ENCODE assay signal across 1 cellular context in genomic region chr2:61536723-61537581, GRCh38.
TF ChIP-seq lines count a peak whose summit lies in the region.

No MANE protein-coding gene starts in this region.

TF ChIP-seq in HepG2, 621 proteins besides CTCF, POLR2A, EP300 and RAD21 (continued from another document and continues in another):
- TF ChIP-seq STAT5B (CRISPR knock-in tag; IDR thresholded peaks at IDR 0.05) = no peak
- TF ChIP-seq IKZF5 (CRISPR knock-in tag; IDR thresholded peaks at IDR 0.05) = peak; percentile 70
- no peak for TF ChIP-seq NFRKB (IDR thresholded peaks at IDR 0.05)
- TF ChIP-seq CCDC6 (CRISPR knock-in tag; IDR thresholded peaks at IDR 0.05) = peak; percentile 87
- TF ChIP-seq REPIN1 (CRISPR knock-in tag; IDR thresholded peaks at IDR 0.05; ENCODE audit: borderline replicate concordance, low read depth) = no peak
- TF ChIP-seq MAFK (conservative IDR thresholded peaks at IDR 0.05 in 1 of 2, IDR thresholded peaks at IDR 0.05 in 1 of 2; ENCODE audit: low read length in 2 of 2) = no peak
- no peak for TF ChIP-seq ZNF24 (IDR thresholded peaks at IDR 0.05)
- no peak for TF ChIP-seq MXD1 (CRISPR knock-in tag; IDR thresholded peaks at IDR 0.05)
- no peak; the same call in 1 of the 2 replicates for TF ChIP-seq KDM5B (CRISPR knock-in tag; IDR thresholded peaks at IDR 0.05; ENCODE audit: borderline replicate concordance)
- TF ChIP-seq THAP8 (CRISPR knock-in tag; IDR thresholded peaks at IDR 0.05; ENCODE audit: borderline replicate concordance) = no peak
- no peak for TF ChIP-seq DDIT3 (CRISPR knock-in tag; IDR thresholded peaks at IDR 0.05)
- TF ChIP-seq ZNF280D (CRISPR knock-in tag; IDR thresholded peaks at IDR 0.05) = no peak
- peak; percentile 73 for TF ChIP-seq ARID5B (CRISPR knock-in tag; IDR thresholded peaks at IDR 0.05)
- TF ChIP-seq NCOA1 (CRISPR knock-in tag; IDR thresholded peaks at IDR 0.05) = no peak
- no peak for TF ChIP-seq TAF15 (IDR thresholded peaks at IDR 0.05; ENCODE audit: low read depth, low read length, poor library complexity, severe bottlenecking)
- no peak for TF ChIP-seq ZNF543 (CRISPR knock-in tag; IDR thresholded peaks at IDR 0.05)
- peak; percentile 65; the same call in 1 of the 2 replicates for TF ChIP-seq TAF1 (CRISPR knock-in tag; IDR thresholded peaks at IDR 0.05)
- no peak for TF ChIP-seq ZFP41 (CRISPR knock-in tag; IDR thresholded peaks at IDR 0.05; ENCODE audit: borderline replicate concordance)
- TF ChIP-seq ZNF256 (CRISPR knock-in tag; conservative IDR thresholded peaks at IDR 0.05) = peak; percentile 86; the same call in 1 of the 2 replicates
- no peak for TF ChIP-seq SP140L (CRISPR knock-in tag; IDR thresholded peaks at IDR 0.05; ENCODE audit: borderline replicate concordance)
- no peak; the same call in 1 of the 2 replicates for TF ChIP-seq ZNF788 (CRISPR knock-in tag; IDR thresholded peaks at IDR 0.05; ENCODE audit: borderline replicate concordance)
- TF ChIP-seq ZNF766 (CRISPR knock-in tag; IDR thresholded peaks at IDR 0.05; ENCODE audit: borderline replicate concordance) = no peak
- TF ChIP-seq ZSCAN30 (CRISPR knock-in tag; IDR thresholded peaks at IDR 0.05) = no peak
- TF ChIP-seq U2AF1 (optimal IDR thresholded peaks at IDR 0.05; ENCODE audit: low read depth, low read length) = no peak
- TF ChIP-seq ZNF225 (CRISPR knock-in tag; IDR thresholded peaks at IDR 0.05) = no peak
- no peak for TF ChIP-seq ZNF761 (CRISPR knock-in tag; conservative IDR thresholded peaks at IDR 0.05)
- no peak for TF ChIP-seq IRF1 (CRISPR knock-in tag; IDR thresholded peaks at IDR 0.05; ENCODE audit: low read depth)
- no peak for TF ChIP-seq PLSCR1 (CRISPR knock-in tag; IDR thresholded peaks at IDR 0.05; ENCODE audit: borderline replicate concordance)
- TF ChIP-seq ZNF234 (CRISPR knock-in tag; conservative IDR thresholded peaks at IDR 0.05) = no peak
- TF ChIP-seq DRAP1 (CRISPR knock-in tag; IDR thresholded peaks at IDR 0.05) = peak; percentile 89
- TF ChIP-seq IKZF1 (IDR thresholded peaks at IDR 0.05) = no peak
- TF ChIP-seq PHF20 (CRISPR knock-in tag; IDR thresholded peaks at IDR 0.05) = no peak
- TF ChIP-seq CBX5 (CRISPR knock-in tag; IDR thresholded peaks at IDR 0.05; ENCODE audit: borderline replicate concordance) = no peak; the same call in 1 of the 2 replicates
- TF ChIP-seq MTF2 (CRISPR knock-in tag; IDR thresholded peaks at IDR 0.05; ENCODE audit: borderline replicate concordance) = peak; percentile 43; the same call in 1 of the 2 replicates
- no peak for TF ChIP-seq ZNF468 (CRISPR knock-in tag; IDR thresholded peaks at IDR 0.05)
- TF ChIP-seq SOX5 (CRISPR knock-in tag; IDR thresholded peaks at IDR 0.05; ENCODE audit: borderline replicate concordance) = peak; percentile 26; the same call in 1 of the 2 replicates
- no peak for TF ChIP-seq ZFP36L2 (CRISPR knock-in tag; IDR thresholded peaks at IDR 0.05)
- TF ChIP-seq MYNN (CRISPR knock-in tag; IDR thresholded peaks at IDR 0.05; ENCODE audit: low read depth) = no peak
- TF ChIP-seq YEATS2 (CRISPR knock-in tag; IDR thresholded peaks at IDR 0.05; ENCODE audit: borderline replicate concordance) = no peak; the same call in 1 of the 2 replicates
- TF ChIP-seq FOXP1 (IDR thresholded peaks at IDR 0.05) = no peak
- TF ChIP-seq FOXP1 (CRISPR knock-in tag; IDR thresholded peaks at IDR 0.05) = peak; percentile 29; the same call in 1 of the 2 replicates
- 0 out of 2 replicates have a peak, but pooled peaks have one; percentile 60 for TF ChIP-seq KAT7 (CRISPR knock-in tag; IDR thresholded peaks at IDR 0.05; ENCODE audit: borderline replicate concordance)
- peak; percentile 93 for TF ChIP-seq ERF (CRISPR knock-in tag; IDR thresholded peaks at IDR 0.05)
- TF ChIP-seq ZNF33A (CRISPR knock-in tag; IDR thresholded peaks at IDR 0.05; ENCODE audit: borderline replicate concordance) = no peak
- no peak for TF ChIP-seq SKI (IDR thresholded peaks at IDR 0.05; ENCODE audit: partially characterized antibody)
- no peak for TF ChIP-seq PRDM4 (CRISPR knock-in tag; IDR thresholded peaks at IDR 0.05; ENCODE audit: borderline replicate concordance)
- no peak for TF ChIP-seq PBX3 (CRISPR knock-in tag; IDR thresholded peaks at IDR 0.05; ENCODE audit: borderline replicate concordance)
- no peak for TF ChIP-seq RFX3 (CRISPR knock-in tag; IDR thresholded peaks at IDR 0.05)
- TF ChIP-seq WIZ (CRISPR knock-in tag; IDR thresholded peaks at IDR 0.05) = no peak
- TF ChIP-seq SRSF4 (IDR thresholded peaks at IDR 0.05; ENCODE audit: low read depth, low read length, poor library complexity, severe bottlenecking) = no peak
- TF ChIP-seq TGIF2 (CRISPR knock-in tag; IDR thresholded peaks at IDR 0.05) = 0 out of 2 replicates have a peak, but pooled peaks have one; percentile 25
- TF ChIP-seq REL (CRISPR knock-in tag; conservative IDR thresholded peaks at IDR 0.05) = no peak
- TF ChIP-seq HMG20A (CRISPR knock-in tag; IDR thresholded peaks at IDR 0.05; ENCODE audit: borderline replicate concordance) = no peak
- no peak for TF ChIP-seq MED13 (CRISPR knock-in tag; IDR thresholded peaks at IDR 0.05)
- TF ChIP-seq ZNF839 (CRISPR knock-in tag; IDR thresholded peaks at IDR 0.05; ENCODE audit: borderline replicate concordance) = peak; percentile 86
- TF ChIP-seq ZNF557 (CRISPR knock-in tag; IDR thresholded peaks at IDR 0.05) = no peak; the same call in 1 of the 2 replicates
- no peak for TF ChIP-seq ZNF343 (CRISPR knock-in tag; IDR thresholded peaks at IDR 0.05)
- TF ChIP-seq ZNF12 (CRISPR knock-in tag; IDR thresholded peaks at IDR 0.05) = 0 out of 2 replicates have a peak, but pooled peaks have one; percentile 22
- TF ChIP-seq EHMT2 (IDR thresholded peaks at IDR 0.05; ENCODE audit: borderline replicate concordance, low read depth, low read length) = no peak; the same call in 1 of the 2 replicates
